Comparison of ENCODE assay signal across 32 cellular contexts in genomic region chrX:142483965-142484364, GRCh38.
"Had no signal": no experiment of that assay in that cellular context is flagged by ENCODE, and none has a peak within 500 bp of the region (broad histone marks: within the 10 kb centered on the region; RNA-seq: fewer than 3 reads in every experiment).

No MANE protein-coding gene starts in this region.

- H3K4me1 Mint-ChIP-seq: activated CD4-positive, alpha-beta memory T cell treated with anti-CD3 and anti-CD28 coated beads, Interleukin-2, amount 10 ng/mL, durations not matched to agents 7 days and 5 days; activated CD4-positive, alpha-beta T cell treated with anti-CD3 and anti-CD28 coated beads for 36 hours; activated naive CD4-positive, alpha-beta T cell treated with anti-CD3 and anti-CD28 coated beads, Interleukin-2, amount 10 ng/mL, durations not matched to agents 7 days and 5 days; activated naive CD8-positive, alpha-beta T cell treated with anti-CD3 and anti-CD28 coated beads, Interleukin-2, amount 10 ng/mL, durations not matched to agents 7 days and 5 days; activated T-helper 17 cell treated with anti-CD3 and anti-CD28 coated beads, Interleukin-2, amount 50 U/mL, for 72 hours; central memory CD8-positive, alpha-beta T cell; T-cell had no signal

- DNase-seq: activated CD4-positive, alpha-beta memory T cell treated with anti-CD3 and anti-CD28 coated beads, Interleukin-2, amount 10 ng/mL, durations not matched to agents 7 days and 5 days; activated CD4-positive, alpha-beta T cell treated with anti-CD3 and anti-CD28 coated beads for 36 hours; activated CD4-positive, alpha-beta T cell treated with anti-CD3 and anti-CD28 coated beads, Interleukin-2, amount 50 U/mL, for 1 hour; activated gamma-delta T cell; activated naive CD4-positive, alpha-beta T cell treated with anti-CD3 and anti-CD28 coated beads, Interleukin-2, amount 10 ng/mL, durations not matched to agents 7 days and 5 days; activated naive CD8-positive, alpha-beta T cell treated with anti-CD3 and anti-CD28 coated beads, Interleukin-2, amount 10 ng/mL, durations not matched to agents 7 days and 5 days; activated T-cell treated with anti-CD3 and anti-CD28 coated beads for 4 hours; activated T-cell treated with anti-CD3 and anti-CD28 coated beads, Interleukin-2, amount 50 U/mL, for 48 hours; adrenal gland; anterior cingulate cortex; KG1; MG63; MV-4-11; NCI-H1092 treated with DMSO at 0.1 percent for 48 hours; NCI-H1417 treated with DMSO at 0.1 percent for 48 hours; NCI-H1694 treated with DMSO at 0.1 percent for 48 hours; NCI-H2029 treated with DMSO at 0.1 percent for 48 hours; NCI-H2171; NCI-H2227 treated with DMSO at 0.1 percent for 48 hours; NCI-H510A; NCI-H526 treated with DMSO at 0.1 percent for 48 hours; PC-9; SHP77 treated with DMSO at 0.1 percent for 48 hours; T-cell; T-helper 2 cell; T1000 had no signal

- H2AFZ ChIP-seq: PC-9 had no signal

- H3K36me3 Mint-ChIP-seq: activated naive CD4-positive, alpha-beta T cell treated with anti-CD3 and anti-CD28 coated beads, Interleukin-2, amount 10 ng/mL, durations not matched to agents 7 days and 5 days; activated naive CD8-positive, alpha-beta T cell treated with anti-CD3 and anti-CD28 coated beads, Interleukin-2, amount 10 ng/mL, durations not matched to agents 7 days and 5 days; IgD-negative memory B cell; T-cell had no signal

- H3K36me3 ChIP-seq: adrenal gland, breast epithelium, MG63 had no signal

- H3K4me1 ChIP-seq: adrenal gland, breast epithelium had no signal

- H3K27me3 ChIP-seq: adrenal gland, breast epithelium, MG63 had no signal

- H3K27ac Mint-ChIP-seq: activated CD4-positive, alpha-beta memory T cell treated with anti-CD3 and anti-CD28 coated beads, Interleukin-2, amount 10 ng/mL, durations not matched to agents 7 days and 5 days; activated CD4-positive, alpha-beta T cell treated with anti-CD3 and anti-CD28 coated beads for 36 hours; activated naive CD4-positive, alpha-beta T cell treated with anti-CD3 and anti-CD28 coated beads, Interleukin-2, amount 10 ng/mL, durations not matched to agents 7 days and 5 days; activated naive CD8-positive, alpha-beta T cell treated with anti-CD3 and anti-CD28 coated beads, Interleukin-2, amount 10 ng/mL, durations not matched to agents 7 days and 5 days; activated T-helper 17 cell treated with anti-CD3 and anti-CD28 coated beads, Interleukin-2, amount 50 U/mL, for 72 hours; IgD-negative memory B cell; T-cell had no signal

- H3K4me2 ChIP-seq: PC-9 had no signal

- H3K27ac ChIP-seq: adrenal gland, breast epithelium, PC-9, SK-N-MC, VCaP had no signal

- H3K27me3 Mint-ChIP-seq: activated CD4-positive, alpha-beta memory T cell treated with anti-CD3 and anti-CD28 coated beads, Interleukin-2, amount 10 ng/mL, durations not matched to agents 7 days and 5 days; activated CD4-positive, alpha-beta T cell treated with anti-CD3 and anti-CD28 coated beads for 36 hours; activated naive CD4-positive, alpha-beta T cell treated with anti-CD3 and anti-CD28 coated beads, Interleukin-2, amount 10 ng/mL, durations not matched to agents 7 days and 5 days; activated naive CD8-positive, alpha-beta T cell treated with anti-CD3 and anti-CD28 coated beads, Interleukin-2, amount 10 ng/mL, durations not matched to agents 7 days and 5 days; activated T-helper 17 cell treated with anti-CD3 and anti-CD28 coated beads, Interleukin-2, amount 50 U/mL, for 72 hours; central memory CD8-positive, alpha-beta T cell; IgD-negative memory B cell; T-cell had no signal

- H3K4me3 ChIP-seq: adrenal gland, breast epithelium, MG63, PC-9, SK-N-MC had no signal

- H3K9me3 ChIP-seq: adrenal gland, breast epithelium, MG63 had no signal

- H3K4me3 Mint-ChIP-seq: activated CD4-positive, alpha-beta memory T cell treated with anti-CD3 and anti-CD28 coated beads, Interleukin-2, amount 10 ng/mL, durations not matched to agents 7 days and 5 days; activated CD4-positive, alpha-beta T cell treated with anti-CD3 and anti-CD28 coated beads for 36 hours; activated naive CD4-positive, alpha-beta T cell treated with anti-CD3 and anti-CD28 coated beads, Interleukin-2, amount 10 ng/mL, durations not matched to agents 7 days and 5 days; activated naive CD8-positive, alpha-beta T cell treated with anti-CD3 and anti-CD28 coated beads, Interleukin-2, amount 10 ng/mL, durations not matched to agents 7 days and 5 days; activated T-helper 17 cell treated with anti-CD3 and anti-CD28 coated beads, Interleukin-2, amount 50 U/mL, for 72 hours; central memory CD8-positive, alpha-beta T cell; IgD-negative memory B cell; T-cell had no signal

- H3K9me3 Mint-ChIP-seq: activated CD4-positive, alpha-beta memory T cell treated with anti-CD3 and anti-CD28 coated beads, Interleukin-2, amount 10 ng/mL, durations not matched to agents 7 days and 5 days; activated naive CD4-positive, alpha-beta T cell treated with anti-CD3 and anti-CD28 coated beads, Interleukin-2, amount 10 ng/mL, durations not matched to agents 7 days and 5 days; activated T-helper 17 cell treated with anti-CD3 and anti-CD28 coated beads, Interleukin-2, amount 50 U/mL, for 72 hours had no signal
